Comparison of ENCODE assay signal across 24 cellular contexts in genomic region chr17:80552523-80552922, GRCh38.
"Had no signal": no experiment of that assay in that cellular context is flagged by ENCODE, and none has a peak within 500 bp of the region (broad histone marks: within the 10 kb centered on the region; RNA-seq: fewer than 3 reads in every experiment).

No MANE protein-coding gene starts in this region.

- ATAC-seq: Right ventricle myocardium inferior, SK-N-SH treated with all-trans-retinoic acid at 6 μM for 48 hours had no signal

- H3K9me3 ChIP-seq: MG63, Peyer's patch, SJCRH30 had no signal

- H3K4me1 ChIP-seq: SJCRH30 had no signal

- H3K27ac ChIP-seq: PC-9, Peyer's patch, SJCRH30 had no signal

- H3K36me3 ChIP-seq: Peyer's patch had no signal

- H3K4me3 ChIP-seq: MG63, PC-9, Peyer's patch, SJCRH30 had no signal

- DNase-seq: IMR-90, Karpas-422, KG1, MG63, NCI-H1092, NCI-H1105 treated with DMSO at 0.1 percent for 48 hours, NCI-H1417 treated with DMSO at 0.1 percent for 48 hours, NCI-H146, NCI-H1694 treated with DMSO at 0.1 percent for 48 hours, NCI-H1930, NCI-H2081 treated with DMSO at 0.1 percent for 48 hours, NCI-H2171, NCI-H226, NCI-H510A, NCI-H524 treated with DMSO at 0.1 percent for 48 hours, NCI-H69, NCI-H774, OCI-M1, PC-9, Peyer's patch, SHP77 treated with DMSO at 0.1 percent for 48 hours, SJCRH30 had no signal

- H3K27me3 ChIP-seq: MG63, Peyer's patch, SJCRH30 had no signal
